Comparison of ENCODE assay signal across 8 cellular contexts in the genomic region with DNA sequence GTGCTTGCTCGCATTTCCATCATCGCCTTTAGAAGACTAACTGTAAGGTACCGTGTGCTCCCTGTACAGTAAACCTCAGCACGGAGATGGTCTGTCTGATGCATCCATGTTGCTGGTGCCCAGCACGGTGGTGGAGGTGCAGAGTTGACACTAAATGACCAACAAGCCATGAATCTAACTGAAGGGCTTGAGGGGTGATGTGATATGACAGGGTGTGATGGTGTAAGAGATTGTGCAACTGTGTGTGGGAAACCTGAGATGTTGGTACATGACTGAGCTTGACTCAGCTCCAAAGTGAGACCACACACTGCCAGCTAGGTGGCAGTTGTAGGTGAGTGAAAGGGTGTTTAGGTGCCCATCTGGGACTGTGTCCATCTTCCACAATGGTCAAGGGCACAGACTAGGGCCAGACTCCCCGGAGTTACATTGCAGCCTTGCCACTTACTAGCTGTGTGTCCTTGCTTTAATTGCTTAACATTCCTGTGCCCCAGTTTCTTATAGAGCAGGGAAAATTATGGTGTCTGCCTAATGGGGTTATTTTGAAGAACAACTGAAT. TPM values are rescaled to one million over a fixed set of nuclear protein-coding genes. Genes with fewer than 3 reads are reported as not detected.
DNase-seq lines count a peak whose midpoint lies in the region; ATAC-seq, FAIRE-seq and TF ChIP-seq lines count a peak whose summit lies in the region.

No MANE protein-coding gene starts in this region.

- TF ChIP-seq EP300 in ovary (IDR thresholded peaks at IDR 0.05): no peak

- H2AFZ ChIP-seq in OCI-LY7 (ENCODE audit: low read length): no peak overlapping the region

- BruUV-seq in OCI-LY7 (replicated peaks; lab: Mats Ljungman, UMichigan): no TSS peak

- TF ChIP-seq POLR2A in erythroblast (IDR thresholded peaks at IDR 0.05; ENCODE audit: low read length) (no peak), gastrocnemius medialis (IDR thresholded peaks at IDR 0.05) (no peak), ovary (IDR thresholded peaks at IDR 0.05) (no peak), H54 (IDR thresholded peaks at IDR 0.05; ENCODE audit: low read depth, low read length) (no peak)

- peaks cover 84% of the 10 kb centered on the region for H3K4me1 ChIP-seq in OCI-LY7 (ENCODE audit: insufficient read depth, low read length, poor library complexity, severe bottlenecking)
- H3K4me1 ChIP-seq in gastrocnemius medialis: peaks cover 7 to 24% of the 10 kb centered on the region in 2 donors
- peaks cover 13% of the 10 kb centered on the region for H3K4me1 ChIP-seq in ovary (ENCODE audit: insufficient read depth)

- H3K9me3 ChIP-seq in OCI-LY7 (ENCODE audit: low read length) (no peaks in the 10 kb centered on the region), gastrocnemius medialis (no peaks in the 10 kb centered on the region), ovary (no peaks in the 10 kb centered on the region)

- FAIRE-seq in H54 (lab: Jason Lieb, UNC): no peak

- WGBS in ovary, 3 donors: 91 to 93% (median 93%) methylated on average over 6 of the region's 6 CpGs

- CTCF ChIA-PET in OCI-LY7 (lab: Charles Lee; ENCODE audit: unreplicated experiment): interaction anchor here (0.7 to 1.7 kb wide), 3 partner anchors 10 to 136 kb away, joined by 3 to 4 read pairs (median 3); no protein-coding TSS in a partner anchor

- TF ChIP-seq CTCF in OCI-LY7 (conservative IDR thresholded peaks at IDR 0.05; ENCODE audit: low read length) (no peak), gastrocnemius medialis (IDR thresholded peaks at IDR 0.05 in 4 of 5, conservative IDR thresholded peaks at IDR 0.05 in 1 of 5) (no peak), ovary (IDR thresholded peaks at IDR 0.05) (no peak)

- H3K27me3 ChIP-seq in gastrocnemius medialis (no peaks in the 10 kb centered on the region), ovary (no peaks in the 10 kb centered on the region)

- no peak overlapping the region for H3K4me3 ChIP-seq in OCI-LY7 (ENCODE audit: low read depth, low read length, poor library complexity, severe bottlenecking)
- no peak overlapping the region for H3K4me3 ChIP-seq in gastrocnemius medialis
- no peak overlapping the region for H3K4me3 ChIP-seq in ovary

- H4K20me1 ChIP-seq in OCI-LY7 (ENCODE audit: insufficient read depth, low read length): peaks cover 10% of the 10 kb centered on the region; the same call in 1 of the 2 replicates

- in situ Hi-C loops in gastrocnemius medialis (cut with MboI; ENCODE audit: low sequenced_read_pairs in 4 of 4): no loop called here

- DNase-seq in H4 (ENCODE audit: low spot score) (peak; percentile 92), OCI-LY7 (ENCODE audit: low spot score) (no peak), erythroblast (lab: John Stamatoyannopoulos, UW) (peak; percentile 81 to 89), gastrocnemius medialis (peak in 1 of 2 donors; percentile 64), DMS79 treated with DMSO at 0.1 percent for 48 hours (lab: John Stamatoyannopoulos, UW) (no peak), ovary (no peak), NCI-H187 treated with DMSO at 0.1 percent for 48 hours (lab: John Stamatoyannopoulos, UW) (no peak), H54 (ENCODE audit: insufficient read length, low spot score) (no peak)

- peak overlapping the region; percentile 70 for H3K4me2 ChIP-seq in OCI-LY7 (ENCODE audit: low read length)

- peaks cover 64% of the 10 kb centered on the region; the same call in 1 of the 2 replicates for H3K79me2 ChIP-seq in OCI-LY7 (ENCODE audit: insufficient read depth, low read depth, low read length)

- H3K36me3 ChIP-seq in OCI-LY7 (ENCODE audit: insufficient read depth, low read length) (peaks cover 93% of the 10 kb centered on the region), gastrocnemius medialis (no peaks in the 10 kb centered on the region), ovary (no peaks in the 10 kb centered on the region)

- no peaks in the 10 kb centered on the region for H3K9me2 ChIP-seq in OCI-LY7 (ENCODE audit: insufficient read depth, low read length)

- peak; percentile 92 to 94 for ATAC-seq in gastrocnemius medialis

- H3K27ac ChIP-seq in OCI-LY7 (ENCODE audit: low read depth, low read length, poor library complexity, severe bottlenecking) (peak overlapping the region; percentile 91), gastrocnemius medialis (peak overlapping the region; percentile 1 to 36 (median 19)), ovary (peak overlapping the region in 1 of 2 donors; percentile 29)

- POLR2A ChIA-PET in OCI-LY7 (lab: Charles Lee): interaction anchor here (0.5 to 2.7 kb wide), 3 partner anchors 16 to 157 kb away, joined by 3 to 16 read pairs (median 4); no protein-coding TSS in a partner anchor

- intact Hi-C loops in OCI-LY7 (cut with micrococcal nuclease; ENCODE audit: unreplicated experiment) (no loop called here), gastrocnemius medialis (cut with DNase I; ENCODE audit: low total_unique reads) (no loop called here), ovary (cut with DNase I) (no loop called here)

RNA-seq across cellular contexts. Expression of gene SLC2A1, which starts 21.4 kb away (rescaled TPM):
- total RNA-seq in H4 (2014; rRNA removed; shearing (Covaris generic)): 372 and 398 TPM in 2 replicates
- 45.7 and 66.6 TPM in 2 replicates for total RNA-seq in OCI-LY7 (2014; rRNA removed; shearing (Covaris generic))
- total RNA-seq in OCI-LY7 (2022) (78.9 and 93.4 TPM in 2 replicates), gastrocnemius medialis (10 to 100 TPM in 2 of 4 donors, 1 to 10 TPM in 2; 6.3 to 16.1 (median 9.4) TPM), ovary (10 to 100 TPM; 10.3 to 65.4 (median 26.0) TPM)
- polyA plus RNA-seq in ovary: 10 to 100 TPM; 11.4 to 11.7 TPM

Comparison
In these comparisons a context has a peak if more than half of its experiments do, and no peak if none do; other contexts are left out.
1. DNase-seq: peak in H4 (single experiment) and erythroblast (2 of 2); none in OCI-LY7 (single experiment), DMS79 treated with DMSO at 0.1 percent for 48 hours (single experiment), ovary (0 of 5), NCI-H187 treated with DMSO at 0.1 percent for 48 hours (single experiment) and H54 (single experiment).